Comparison of ENCODE assay signal across 8 cellular contexts in the genomic region with DNA sequence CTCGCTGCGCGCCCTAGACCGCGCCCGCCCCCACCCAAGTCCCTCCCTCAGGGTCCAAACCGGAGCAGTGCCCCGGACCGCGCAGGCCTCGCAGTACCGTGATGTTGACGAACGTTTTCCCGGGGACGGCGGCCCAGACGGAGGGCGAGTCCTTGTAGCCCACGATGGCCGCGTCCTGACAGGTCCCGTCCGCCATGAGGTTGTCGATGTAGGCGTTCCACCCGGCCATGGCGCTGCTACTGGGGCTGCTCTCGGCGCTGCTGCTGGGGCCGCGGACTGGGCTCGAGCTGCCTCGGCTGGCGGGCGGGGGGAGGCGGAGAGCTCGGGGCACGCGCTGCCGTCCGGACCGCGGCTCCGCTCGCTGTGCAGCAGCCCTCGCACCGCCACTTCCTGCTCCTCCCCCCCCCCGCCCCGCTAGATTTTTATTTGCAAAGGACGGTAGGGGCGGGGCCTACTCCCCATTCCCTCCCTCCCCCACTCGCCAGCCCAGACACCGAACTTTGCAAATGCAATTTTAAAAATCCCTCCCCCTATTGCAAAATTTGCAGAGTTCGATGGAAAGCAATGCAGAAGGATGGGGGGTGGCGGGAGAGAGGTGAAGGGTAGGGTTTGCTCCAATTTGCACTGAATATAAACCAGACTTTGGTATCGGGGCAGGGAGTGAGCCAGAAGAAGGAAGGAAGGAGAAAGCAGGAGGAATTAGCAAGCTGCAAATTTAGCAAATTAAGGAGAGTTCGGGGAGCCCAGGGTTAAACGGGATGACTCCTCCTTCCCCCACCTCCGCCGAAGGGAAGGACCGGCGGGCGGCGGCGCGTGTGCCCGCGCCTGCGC. TPM values are rescaled to one million over a fixed set of nuclear protein-coding genes. Genes with fewer than 3 reads are reported as not detected.
A peak's percentile ranks its signal among the peaks of the same experiment; 100 is the strongest.
DNase-seq lines count a peak whose midpoint lies in the region; ATAC-seq and TF ChIP-seq lines count a peak whose summit lies in the region.

PFN1 (minus strand) TSS at position 365 of the 831 bp plus-strand sequence; CDS start at position 229, 136 bp downstream.

- H3K4me3 ChIP-seq in DOHH2 (ENCODE audit: low read length) (peak within 1 kb of the TSS; percentile 93), WERI-Rb-1 (ENCODE audit: low read depth, low read length) (peak within 1 kb of the TSS; percentile 96), breast epithelium (peak within 1 kb of the TSS; percentile 98 to 100 (median 99)), skin epidermis (peak within 1 kb of the TSS; percentile 91 to 100 (median 99))

- ATAC-seq in HG02798 (IDR thresholded peaks at IDR 0.05; ENCODE audit: poor library complexity, unreplicated experiment) (peak; percentile 20), GM19351 (IDR thresholded peaks at IDR 0.05; ENCODE audit: unreplicated experiment) (no peak)

- H3K27me3 ChIP-seq in DOHH2 (ENCODE audit: control insufficient read depth, low read length) (no peaks in the 10 kb centered on the region), WERI-Rb-1 (ENCODE audit: insufficient read depth, low read depth, severe bottlenecking) (no peaks in the 10 kb centered on the region), breast epithelium (no peaks in the 10 kb centered on the region)

- peaks cover 13% of the 10 kb centered on the region; the same call in 1 of the 2 replicates for H4K20me1 ChIP-seq in DOHH2 (ENCODE audit: control insufficient read depth, insufficient read depth, low read depth, low read length)

- no peak for TF ChIP-seq POLR2A in breast epithelium (IDR thresholded peaks at IDR 0.05)

- peak within 1 kb of the TSS; percentile 99 for H3K27ac ChIP-seq in DOHH2 (ENCODE audit: low read depth, low read length)
- peak within 1 kb of the TSS; percentile 95 for H3K27ac ChIP-seq in WERI-Rb-1
- peak within 1 kb of the TSS; percentile 97 to 99 for H3K27ac ChIP-seq in breast epithelium
- H3K27ac ChIP-seq in skin epidermis: peak within 1 kb of the TSS; percentile 83 to 100 (median 99)

- peaks cover 48% of the 10 kb centered on the region for H3F3A ChIP-seq in DOHH2 (ENCODE audit: control insufficient read depth, insufficient read depth)

- TF ChIP-seq CTCF in DOHH2 (IDR thresholded peaks at IDR 0.05; ENCODE audit: low read depth, low read length, poor library complexity, severe bottlenecking): no peak
- no peak for TF ChIP-seq CTCF in WERI-Rb-1 (IDR thresholded peaks at IDR 0.05; ENCODE audit: low read depth, low read length)
- no peak for TF ChIP-seq CTCF in breast epithelium (IDR thresholded peaks at IDR 0.05)

- H3K79me2 ChIP-seq in DOHH2 (ENCODE audit: control insufficient read depth, low read length): peaks cover 60% of the 10 kb centered on the region

- H3K9me3 ChIP-seq in DOHH2 (ENCODE audit: control insufficient read depth, insufficient read depth, low read length) (no peaks in the 10 kb centered on the region), WERI-Rb-1 (ENCODE audit: severe bottlenecking) (no peaks in the 10 kb centered on the region), breast epithelium (no peaks in the 10 kb centered on the region)

- peaks cover 50% of the 10 kb centered on the region for H3K36me3 ChIP-seq in DOHH2 (ENCODE audit: control insufficient read depth, low read length)
- H3K36me3 ChIP-seq in WERI-Rb-1: peaks cover 48% of the 10 kb centered on the region
- H3K36me3 ChIP-seq in breast epithelium: no peaks in the 10 kb centered on the region

- intact Hi-C loops in breast epithelium (cut with DNase I; ENCODE audit: low total_unique reads): loop anchor here (2.0 kb wide), 1 partner anchor 20 kb away; no protein-coding TSS in a partner anchor

- H3K4me1 ChIP-seq in DOHH2 (ENCODE audit: control insufficient read depth, low read length): peaks cover 57% of the 10 kb centered on the region
- peaks cover 8 to 29% of the 10 kb centered on the region in 2 donors for H3K4me1 ChIP-seq in breast epithelium

- DNase-seq in NCI-H2171 treated with DMSO at 0.1 percent for 48 hours (lab: John Stamatoyannopoulos, UW) (peak; percentile 87), WERI-Rb-1 (peak; percentile 85), breast epithelium (ENCODE audit: low spot score in 2 of 2) (peak; percentile 87 to 92), iPS-NIHi11 (ENCODE audit: low spot score) (peak; percentile 82)

- peak within 1 kb of the TSS; percentile 94 for H3K4me2 ChIP-seq in DOHH2 (ENCODE audit: low read length)

- H3K9me2 ChIP-seq in DOHH2 (replicated peaks; ENCODE audit: control insufficient read depth, low read length): no peaks in the 10 kb centered on the region

RNA-seq across cellular contexts. Expression of gene PFN1, which starts in this region (rescaled TPM):
- 100 to 1,000 TPM; 290 to 487 (median 379) TPM for total RNA-seq in breast epithelium
